In genomic region chr22:38292694-38293093, GRCh38 we compare ENCODE assay signal across 19 cellular contexts. TPM values are rescaled to one million over a fixed set of nuclear protein-coding genes. Genes with fewer than 3 reads are reported as not detected.
A peak's percentile ranks its signal among the peaks of the same experiment; 100 is the strongest.
DNase-seq lines count a peak whose midpoint lies in the region; ATAC-seq, FAIRE-seq and TF ChIP-seq lines count a peak whose summit lies in the region.
"Had no signal": no experiment of that assay in that cellular context is flagged by ENCODE, and none has a peak within 500 bp of the region (broad histone marks: within the 10 kb centered on the region; RNA-seq: fewer than 3 reads in every experiment).

No MANE protein-coding gene starts in this region.

- FAIRE-seq in small intestine (lab: Jason Lieb, UNC): no peak
- FAIRE-seq: endometrium, GM12878 had no signal

- peaks cover 34% of the 10 kb centered on the region for H3K79me2 ChIP-seq in PC-9 (ENCODE audit: low read depth)

- 0 out of 2 replicates have a peak overlapping the region, but pooled peaks have one; percentile 2 for H3K4me2 ChIP-seq in PC-9
- H3K4me2 ChIP-seq: BLaER1 had no signal

- H3K27me3 ChIP-seq in PC-9 (ENCODE audit: insufficient read depth, low read depth) (no peaks in the 10 kb centered on the region), suprapubic skin (no peaks in the 10 kb centered on the region), small intestine (ENCODE audit: control insufficient read depth in 2 of 2, insufficient read depth in 2 of 2, low read length in 2 of 2) (no peaks in the 10 kb centered on the region)
- H3K27me3 ChIP-seq: BLaER1 had no signal

- peak overlapping the region; percentile 94 for H3K27ac ChIP-seq in PC-9
- peak overlapping the region; percentile 72 for H3K27ac ChIP-seq in cingulate gyrus (ENCODE audit: low read depth, low read length)
- peak overlapping the region; percentile 5 for H3K27ac ChIP-seq in mesodermal cell (ENCODE audit: low read depth, low read length, severe bottlenecking)
- H3K27ac ChIP-seq in suprapubic skin: peak overlapping the region; percentile 23
- peak overlapping the region in 1 of 2 donors; percentile 26 for H3K27ac ChIP-seq in small intestine (ENCODE audit: low read depth in 1 of 2, low read length in 1 of 2)
- H3K27ac ChIP-seq: BLaER1 had no signal

- ATAC-seq in GM21529 (IDR thresholded peaks at IDR 0.05; ENCODE audit: unreplicated experiment): no peak
- ATAC-seq: GM12878 had no signal

- no TSS peak for BruUV-seq in PC-9 (replicated peaks; lab: Mats Ljungman, UMichigan)

- TF ChIP-seq EP300 in suprapubic skin (IDR thresholded peaks at IDR 0.05): no peak

- H3K9me3 ChIP-seq in PC-9 (ENCODE audit: insufficient read depth, low read depth) (no peaks in the 10 kb centered on the region), mesodermal cell (ENCODE audit: control insufficient read depth, low read length) (no peaks in the 10 kb centered on the region), suprapubic skin (no peaks in the 10 kb centered on the region), small intestine (ENCODE audit: control insufficient read depth, low read depth) (no peaks in the 10 kb centered on the region)
- H3K9me3 ChIP-seq: BLaER1 had no signal

- H3K36me3 ChIP-seq in PC-9 (ENCODE audit: low read depth) (peaks cover 31% of the 10 kb centered on the region), mesodermal cell (ENCODE audit: control insufficient read depth, insufficient read depth, low read length) (peaks cover 88% of the 10 kb centered on the region), suprapubic skin (peaks cover 81% of the 10 kb centered on the region), small intestine (ENCODE audit: control insufficient read depth in 2 of 2, insufficient read depth in 2 of 2, low read length in 2 of 2) (peaks cover 0 to 10% of the 10 kb centered on the region in 2 donors)

- no peak for TF ChIP-seq POLR2A in suprapubic skin (IDR thresholded peaks at IDR 0.05)

- no peak overlapping the region for H2AFZ ChIP-seq in PC-9

- DNase-seq in PC-9: peak in 1 of 2 experiments; percentile 73
- DNase-seq in suprapubic skin (ENCODE audit: low spot score in 2 of 2): no peak
- no peak for DNase-seq in small intestine
- DNase-seq in HEK293T (ENCODE audit: extremely low spot score): no peak
- DNase-seq in GM10266 (ENCODE audit: extremely low spot score): no peak
- DNase-seq: activated CD4-positive, alpha-beta T cell treated with anti-CD3 and anti-CD28 coated beads, Interleukin-2, amount 50 U/mL, for 4 hours; activated effector memory CD4-positive, alpha-beta T cell treated with Interleukin-2 at 50 U/mL for 16 hours; DND-41; hypothalamus; NCI-H1417; NCI-H446 treated with DMSO at 0.1 percent for 48 hours; nucleus accumbens had no signal

- H3K4me1 ChIP-seq in PC-9 (replicated peaks; ENCODE audit: insufficient read depth) (peaks cover 87% of the 10 kb centered on the region), mesodermal cell (ENCODE audit: control insufficient read depth, insufficient read depth, low read length, poor library complexity, severe bottlenecking) (no peaks in the 10 kb centered on the region), suprapubic skin (no peaks in the 10 kb centered on the region), small intestine (ENCODE audit: control insufficient read depth in 2 of 2, insufficient read depth in 1 of 2, low read depth in 1 of 2, low read length in 1 of 2) (no peaks in the 10 kb centered on the region)
- H3K4me1 ChIP-seq: BLaER1 had no signal

- H3K4me3 ChIP-seq in PC-9 (no peak overlapping the region), mesodermal cell (ENCODE audit: extremely low read depth, insufficient read depth, low read length, poor library complexity, severe bottlenecking) (no peak overlapping the region), suprapubic skin (no peak overlapping the region), small intestine (ENCODE audit: low read depth in 1 of 2, low read length in 2 of 2) (no peak overlapping the region)
- H3K4me3 ChIP-seq: BLaER1, GM12878, lung had no signal

- intact Hi-C loops in PC-9 (cut with micrococcal nuclease; ENCODE audit: unreplicated experiment): loop anchor here (10.0 kb wide), 1 partner anchor 148 kb away; no protein-coding TSS in a partner anchor

- TF ChIP-seq CTCF in PC-9 (conservative IDR thresholded peaks at IDR 0.05): no peak
- no peak for TF ChIP-seq CTCF in suprapubic skin (IDR thresholded peaks at IDR 0.05)
- TF ChIP-seq CTCF in GM10266 (IDR thresholded peaks at IDR 0.05; ENCODE audit: control insufficient read depth, insufficient read depth, low read depth, missing control alignments): no peak

- POLR2A ChIA-PET in PC-9 (lab: Charles Lee; ENCODE audit: unreplicated experiment): no interaction called here
- POLR2A ChIA-PET in HEK293T (lab: Yijun Ruan, JAX): interaction anchor here (1.3 kb wide), 1 partner anchor 44 kb away, joined by 3 read pairs; no protein-coding TSS in a partner anchor

- no peaks in the 10 kb centered on the region for H3K9me2 ChIP-seq in PC-9 (ENCODE audit: insufficient read depth)

- H3F3A ChIP-seq in PC-9 (ENCODE audit: insufficient read depth, low read depth): peaks cover 75% of the 10 kb centered on the region

- no peaks in the 10 kb centered on the region for H4K20me1 ChIP-seq in PC-9 (ENCODE audit: insufficient read depth)

- CTCF ChIA-PET in PC-9 (lab: Charles Lee) (interaction anchor here (0.5 kb wide), 1 partner anchor 578 kb away, joined by 3 read pairs; no protein-coding TSS in a partner anchor), HEK293T (lab: Yijun Ruan, JAX) (no interaction called here)

- 93 to 97% methylated on average over 8 to 9 of the region's 9 CpGs for WGBS in mesodermal cell (ENCODE audit: insufficient coverage in 2 of 2), 2 experiments
- 86% methylated on average over 9 of the region's 9 CpGs for WGBS in suprapubic skin
- WGBS in small intestine, 3 donors: 82 to 93% (median 92%) methylated on average over 9 of the region's 9 CpGs

TF ChIP-seq in HEK293T, 16 proteins besides CTCF, POLR2A, EP300 and RAD21:
- TF ChIP-seq HDGF (IDR thresholded peaks at IDR 0.05; ENCODE audit: borderline replicate concordance): no peak
- TF ChIP-seq BHLHE40 (IDR thresholded peaks at IDR 0.05; ENCODE audit: borderline replicate concordance): no peak
- TF ChIP-seq SP1 (IDR thresholded peaks at IDR 0.05): no peak
- TF ChIP-seq ELF4 (IDR thresholded peaks at IDR 0.05): no peak
- no peak for TF ChIP-seq NFRKB (IDR thresholded peaks at IDR 0.05)
- TF ChIP-seq CTBP1 (IDR thresholded peaks at IDR 0.05; ENCODE audit: borderline replicate concordance): no peak
- TF ChIP-seq, protein P1, sequence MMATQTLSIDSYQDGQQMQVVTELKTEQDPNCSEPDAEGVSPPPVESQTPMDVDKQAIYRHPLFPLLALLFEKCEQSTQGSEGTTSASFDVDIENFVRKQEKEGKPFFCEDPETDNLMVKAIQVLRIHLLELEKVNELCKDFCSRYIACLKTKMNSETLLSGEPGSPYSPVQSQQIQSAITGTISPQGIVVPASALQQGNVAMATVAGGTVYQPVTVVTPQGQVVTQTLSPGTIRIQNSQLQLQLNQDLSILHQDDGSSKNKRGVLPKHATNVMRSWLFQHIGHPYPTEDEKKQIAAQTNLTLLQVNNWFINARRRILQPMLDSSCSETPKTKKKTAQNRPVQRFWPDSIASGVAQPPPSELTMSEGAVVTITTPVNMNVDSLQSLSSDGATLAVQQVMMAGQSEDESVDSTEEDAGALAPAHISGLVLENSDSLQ (IDR thresholded peaks at IDR 0.05): no peak
- TF ChIP-seq FOXA1 (IDR thresholded peaks at IDR 0.05): no peak

RNA-seq across cellular contexts. Expression of gene TMEM184B, which starts 19.9 kb away (rescaled TPM):
- total RNA-seq in PC-9 (2021) (185 and 192 TPM in 2 replicates), suprapubic skin (10 to 100 TPM; 41.5 to 54.9 (median 46.0) TPM)
- 68.7 TPM for polyA plus RNA-seq in mesodermal cell (2013, experiment 1 of 2)
- 53.5 TPM for polyA plus RNA-seq in mesodermal cell (2013, experiment 2 of 2)
- polyA plus RNA-seq in small intestine: 10 to 100 TPM in 1 of 3 donors, 1 to 10 TPM in 2; 7.3 to 31.9 (median 8.7) TPM

RNA-seq across cellular contexts. Expression of gene CSNK1E, which starts 24.5 kb away (rescaled TPM):
- total RNA-seq in PC-9 (2021) (331 and 348 TPM in 2 replicates), suprapubic skin (100 to 1,000 TPM; 112 to 246 (median 160) TPM)
- 129 TPM for polyA plus RNA-seq in mesodermal cell (2013, experiment 1 of 2)
- 114 TPM for polyA plus RNA-seq in mesodermal cell (2013, experiment 2 of 2)
- 10 to 100 TPM; 19.0 to 71.8 (median 21.6) TPM for polyA plus RNA-seq in small intestine
